In genomic region chr18:3179430-3180089, GRCh38 we compare ENCODE assay signal across 10 cellular contexts. TPM values are rescaled to one million over a fixed set of nuclear protein-coding genes. Genes with fewer than 3 reads are reported as not detected.
A peak's percentile ranks its signal among the peaks of the same experiment; 100 is the strongest.
DNase-seq lines count a peak whose midpoint lies in the region; ATAC-seq, FAIRE-seq and TF ChIP-seq lines count a peak whose summit lies in the region.
"Had no signal": no experiment of that assay in that cellular context is flagged by ENCODE, and none has a peak within 500 bp of the region (broad histone marks: within the 10 kb centered on the region; RNA-seq: fewer than 3 reads in every experiment).

No MANE protein-coding gene starts in this region.

- 48 to 60% methylated on average over 10 of the region's 10 CpGs for WGBS in lower leg skin, 2 donors

- peak; percentile 62 for ATAC-seq in GM18909 (IDR thresholded peaks at IDR 0.05; ENCODE audit: poor library complexity, unreplicated experiment)
- ATAC-seq in HG02678 (IDR thresholded peaks at IDR 0.05; ENCODE audit: unreplicated experiment): peak; percentile 62

- intact Hi-C loops in lower leg skin (cut with DNase I; ENCODE audit: low total_unique reads): no loop called here

- H3K4me3 ChIP-seq in lower leg skin (ENCODE audit: low read depth, poor library complexity, severe bottlenecking): no peak overlapping the region

- no peak for TF ChIP-seq POLR2A in lower leg skin (IDR thresholded peaks at IDR 0.05)

- DNase-seq in NCI-H82 (lab: John Stamatoyannopoulos, UW): peak; percentile 61
- DNase-seq in myocyte (ENCODE audit: low read depth): peak; percentile 93
- no peak for DNase-seq in activated CD4-positive, alpha-beta T cell treated with anti-CD3 and anti-CD28 coated beads for 1 hour
- DNase-seq in D721Med (ENCODE audit: insufficient read length, low spot score): no peak
- DNase-seq in lower leg skin (ENCODE audit: low spot score in 2 of 2): no peak
- no peak for DNase-seq in activated T-cell treated with anti-CD3 and anti-CD28 coated beads for 4 hours
- DNase-seq: SW 1271 had no signal

- FAIRE-seq in D721Med (lab: Jason Lieb, UNC): no peak
- FAIRE-seq: bronchial epithelial cell had no signal

- no peak for TF ChIP-seq CTCF in D721Med (IDR thresholded peaks at IDR 0.05; ENCODE audit: insufficient read depth, missing control alignments)
- TF ChIP-seq CTCF in lower leg skin (IDR thresholded peaks at IDR 0.05): no peak

RNA-seq across cellular contexts. Expression of gene MYOM1, which starts 40.2 kb away (rescaled TPM):
- 39.9 and 120 TPM in 2 replicates for total RNA-seq in myocyte
- 22.3 TPM for polyA plus RNA-seq in myocyte (2012)
- total RNA-seq in lower leg skin: 1 to 10 TPM in 3 of 4 donors, under 1 TPM in 1; 0.67 to 2.1 (median 1.5) TPM

Comparison
In these comparisons a context has a peak if more than half of its experiments do, and no peak if none do; other contexts are left out.
1. DNase-seq: peak in NCI-H82 (single experiment) and myocyte (single experiment); none in activated CD4-positive, alpha-beta T cell treated with anti-CD3 and anti-CD28 coated beads for 1 hour (single experiment), D721Med (single experiment), lower leg skin (0 of 2) and activated T-cell treated with anti-CD3 and anti-CD28 coated beads for 4 hours (single experiment).
2. RNA of gene MYOM1, which starts 40.2 kb away (total RNA-seq): 39.9 to 120 TPM in myocyte; 0.67 to 2.1 TPM in lower leg skin; every median in the first group is over 10 times any median in the second.